Comparison of ENCODE assay signal across 2 cellular contexts in the genomic region with DNA sequence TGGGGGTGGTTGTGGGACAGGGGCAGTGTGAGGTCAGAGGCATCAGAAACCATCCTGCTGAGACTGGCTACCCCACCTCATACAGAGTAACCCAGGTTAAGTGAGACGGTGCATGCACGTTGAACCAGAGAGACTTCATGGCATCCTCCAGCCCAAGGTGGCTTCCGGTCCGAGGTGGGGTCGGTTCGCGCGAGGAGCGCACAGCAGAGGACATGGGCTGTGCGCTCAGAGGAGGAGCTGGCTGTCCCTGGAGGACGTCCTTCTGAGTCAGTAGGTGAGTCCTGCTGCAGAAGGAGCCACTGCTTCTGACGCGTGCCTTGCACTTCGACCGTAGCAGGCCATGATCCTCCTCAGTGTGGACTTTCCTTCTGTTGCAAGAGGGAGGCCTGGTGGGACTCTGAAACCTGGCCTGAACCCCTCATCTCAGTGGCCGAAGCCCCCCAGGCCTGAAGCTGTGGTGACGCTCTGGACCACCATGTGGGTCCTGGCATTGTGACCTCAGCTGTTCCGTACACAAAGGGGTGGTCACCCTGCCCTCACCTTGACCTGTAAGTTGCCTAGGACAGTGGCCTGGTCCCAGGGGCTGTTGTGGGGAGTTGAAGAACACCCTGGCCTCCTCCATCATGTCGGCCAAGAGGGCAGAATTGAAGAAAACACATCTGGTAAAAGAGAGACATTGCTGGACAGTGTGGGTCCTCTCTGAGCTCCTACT.
TF ChIP-seq lines count a peak whose summit lies in the region.

Gene TEX35 (plus strand): TSS at position 544 of the 712 bp plus-strand sequence. CDS start 80 bp downstream, at position 624.

TF ChIP-seq in IMR-90, 13 proteins besides CTCF, POLR2A, EP300 and RAD21:
- TF ChIP-seq MAZ (IDR thresholded peaks at IDR 0.05; ENCODE audit: borderline replicate concordance, low read depth, low read length) (no peak), FOS (IDR thresholded peaks at IDR 0.05; ENCODE audit: low read depth, low read length) (no peak), CEBPB (IDR thresholded peaks at IDR 0.05; ENCODE audit: low read depth, low read length) (no peak), NFE2L2 (IDR thresholded peaks at IDR 0.05; ENCODE audit: low read depth, low read length) (no peak), CHD1 (IDR thresholded peaks at IDR 0.05; ENCODE audit: low read depth, low read length) (no peak), RCOR1 (IDR thresholded peaks at IDR 0.05; ENCODE audit: insufficient replicate concordance, low read length) (no peak)

TF ChIP-seq in K562, 482 proteins besides CTCF, POLR2A, EP300 and RAD21:
- TF ChIP-seq CHD7 (IDR thresholded peaks at IDR 0.05; ENCODE audit: low read depth, low read length) (no peak), NFRKB (IDR thresholded peaks at IDR 0.05; ENCODE audit: low read depth) (no peak)
